10 cellular contexts compared by ENCODE assay signal in genomic region chr11:10317281-10317755, GRCh38. TPM values are rescaled to one million over a fixed set of nuclear protein-coding genes. Genes with fewer than 3 reads are reported as not detected.
DNase-seq lines count a peak whose midpoint lies in the region; ATAC-seq, FAIRE-seq and TF ChIP-seq lines count a peak whose summit lies in the region.
"Had no signal": no experiment of that assay in that cellular context is flagged by ENCODE, and none has a peak within 500 bp of the region (broad histone marks: within the 10 kb centered on the region; RNA-seq: fewer than 3 reads in every experiment).

No MANE protein-coding gene starts in this region.

- BruUV-seq in OCI-LY7 (replicated peaks; lab: Mats Ljungman, UMichigan): TSS peak; percentile 82

- H3K4me3 Mint-ChIP-seq in activated T-cell treated with anti-CD3 and anti-CD28 coated beads, Interleukin-2, amount 50 U/mL, for 4 hours: no peak overlapping the region

- no peaks in the 10 kb centered on the region; the same call in 1 of the 2 replicates for H3K79me2 ChIP-seq in OCI-LY7 (ENCODE audit: insufficient read depth, low read depth, low read length)

- no peak for TF ChIP-seq EP300 in tibial nerve (IDR thresholded peaks at IDR 0.05)

- DNase-seq in OCI-LY7 (ENCODE audit: low spot score) (peak; percentile 43), D721Med (ENCODE audit: insufficient read length, low spot score) (no peak), T-helper 2 cell (no peak), tibial nerve (ENCODE audit: low spot score in 2 of 2) (no peak)
- DNase-seq in activated T-cell treated with anti-CD3 and anti-CD28 coated beads, Interleukin-2, amount 50 U/mL, for 4 hours: no peak
- DNase-seq: aorta, NCI-H82 had no signal

- peaks cover 87% of the 10 kb centered on the region for H3K4me1 ChIP-seq in OCI-LY7 (ENCODE audit: insufficient read depth, low read length, poor library complexity, severe bottlenecking)
- peaks cover 15% of the 10 kb centered on the region for H3K4me1 ChIP-seq in neuron (ENCODE audit: insufficient read depth, low read length)
- peaks cover 0 to 38% (median 4%) of the 10 kb centered on the region in 4 donors for H3K4me1 ChIP-seq in tibial nerve

- no peak for FAIRE-seq in D721Med (lab: Jason Lieb, UNC)

- peak overlapping the region; percentile 94 for H3K27ac ChIP-seq in OCI-LY7 (ENCODE audit: low read depth, low read length, poor library complexity, severe bottlenecking)
- H3K27ac ChIP-seq in tibial nerve: peak overlapping the region in 2 of 4 donors; percentile 46 to 54

- TF ChIP-seq POLR2A in tibial nerve (IDR thresholded peaks at IDR 0.05): no peak

- H3K9me3 Mint-ChIP-seq in activated T-cell treated with anti-CD3 and anti-CD28 coated beads, Interleukin-2, amount 50 U/mL, for 4 hours: no peaks in the 10 kb centered on the region

- no peaks in the 10 kb centered on the region for H3K9me2 ChIP-seq in OCI-LY7 (ENCODE audit: insufficient read depth, low read length)

- H3K27me3 Mint-ChIP-seq in activated T-cell treated with anti-CD3 and anti-CD28 coated beads, Interleukin-2, amount 50 U/mL, for 4 hours (ENCODE audit: low read depth): peaks cover 11% of the 10 kb centered on the region

- peaks cover under 1% of the 10 kb centered on the region for H3K4me1 Mint-ChIP-seq in activated T-cell treated with anti-CD3 and anti-CD28 coated beads, Interleukin-2, amount 50 U/mL, for 4 hours (ENCODE audit: low read depth)

- 50 to 56% methylated on average over 4 of the region's 4 CpGs for WGBS in tibial nerve, 2 donors

- no peaks in the 10 kb centered on the region; the same call in 1 of the 2 replicates for H3K9me3 ChIP-seq in OCI-LY7 (ENCODE audit: low read length)
- H3K9me3 ChIP-seq in neuron (ENCODE audit: low read length): no peaks in the 10 kb centered on the region
- H3K9me3 ChIP-seq in tibial nerve: no peaks in the 10 kb centered on the region

- H3K36me3 ChIP-seq in OCI-LY7 (ENCODE audit: insufficient read depth, low read length) (no peaks in the 10 kb centered on the region), neuron (ENCODE audit: insufficient read depth, low read length) (no peaks in the 10 kb centered on the region), tibial nerve (no peaks in the 10 kb centered on the region)

- peak; percentile 30 for ATAC-seq in GM18868 (IDR thresholded peaks at IDR 0.05; ENCODE audit: unreplicated experiment)
- ATAC-seq in HG02610 (IDR thresholded peaks at IDR 0.05; ENCODE audit: unreplicated experiment): peak; percentile 26
- no peak for ATAC-seq in activated T-cell treated with anti-CD3 and anti-CD28 coated beads, Interleukin-2, amount 50 U/mL, for 4 hours

- H3K4me3 ChIP-seq in OCI-LY7 (ENCODE audit: low read depth, low read length, poor library complexity, severe bottlenecking) (peak overlapping the region; percentile 47), neuron (ENCODE audit: low read length) (peak overlapping the region; percentile 4), tibial nerve (no peak overlapping the region)

- H3K4me2 ChIP-seq in OCI-LY7 (ENCODE audit: low read length): peak overlapping the region; percentile 61

- H3K27me3 ChIP-seq in neuron (ENCODE audit: insufficient read depth, low read length) (no peaks in the 10 kb centered on the region), tibial nerve (no peaks in the 10 kb centered on the region)

- peak overlapping the region; percentile 83 for H2AFZ ChIP-seq in OCI-LY7 (ENCODE audit: low read length)
- peak overlapping the region; percentile 79 for H2AFZ ChIP-seq in neuron (ENCODE audit: low read depth, low read length)

- CTCF ChIA-PET in OCI-LY7 (lab: Charles Lee; ENCODE audit: unreplicated experiment): interaction anchor here (0.5 to 2.0 kb wide), 3 partner anchors 8 to 406 kb away, joined by 3 to 4 read pairs (median 4); no protein-coding TSS in a partner anchor

- H3K36me3 Mint-ChIP-seq in activated T-cell treated with anti-CD3 and anti-CD28 coated beads, Interleukin-2, amount 50 U/mL, for 4 hours (ENCODE audit: insufficient read depth): no peaks in the 10 kb centered on the region

- POLR2A ChIA-PET in OCI-LY7 (lab: Charles Lee): interaction anchor here (1.1 to 2.2 kb wide), 5 partner anchors 8 to 810 kb away, joined by 3 to 23 read pairs (median 8); no protein-coding TSS in a partner anchor

- intact Hi-C loops in OCI-LY7 (cut with micrococcal nuclease; ENCODE audit: unreplicated experiment): loop anchor here (5.0 to 10.0 kb wide), 5 partner anchors 140 to 933 kb away; partner anchors contain the start of genes AMPD3, IPO7 and ZBED5

- TF ChIP-seq CTCF in OCI-LY7 (conservative IDR thresholded peaks at IDR 0.05; ENCODE audit: low read length) (no peak), D721Med (IDR thresholded peaks at IDR 0.05; ENCODE audit: insufficient read depth, missing control alignments) (no peak), tibial nerve (IDR thresholded peaks at IDR 0.05) (no peak)

- no peaks in the 10 kb centered on the region for H4K20me1 ChIP-seq in OCI-LY7 (ENCODE audit: insufficient read depth, low read length)

RNA-seq across cellular contexts. Expression of gene ADM, which starts 12.4 kb away (rescaled TPM):
- total RNA-seq in OCI-LY7 (2014; rRNA removed; shearing (Covaris generic)): 4.9 and 5.9 TPM in 2 replicates
- 0.20 and 0.46 TPM in 2 replicates for total RNA-seq in OCI-LY7 (2022)
- total RNA-seq in tibial nerve: 100 to 1,000 TPM; 123 to 420 (median 197) TPM
- total RNA-seq in activated T-cell treated with anti-CD3 and anti-CD28 coated beads, Interleukin-2, amount 50 U/mL, for 4 hours: under 1 TPM in 2 of 3 donors, not detected in 1; 0.43 TPM

RNA-seq across cellular contexts. Expression of gene SBF2, which starts 23.3 kb away (rescaled TPM):
- 12.4 and 14.3 TPM in 2 replicates for total RNA-seq in OCI-LY7 (2014; rRNA removed; shearing (Covaris generic))
- total RNA-seq in OCI-LY7 (2022) (12.9 and 15.2 TPM in 2 replicates), tibial nerve (100 to 1,000 TPM in 1 of 4 donors, 10 to 100 TPM in 3; 75.0 to 104 (median 86.9) TPM)
- 1 to 10 TPM; 3.0 to 6.9 (median 3.5) TPM for total RNA-seq in activated T-cell treated with anti-CD3 and anti-CD28 coated beads, Interleukin-2, amount 50 U/mL, for 4 hours

Comparison
In these comparisons a context has a peak if more than half of its experiments do, and no peak if none do; other contexts are left out.
1. ATAC-seq: peak in GM18868 (single experiment) and HG02610 (single experiment); none in activated T-cell treated with anti-CD3 and anti-CD28 coated beads, Interleukin-2, amount 50 U/mL, for 4 hours (0 of 2).
2. H3K4me3 ChIP-seq: peak in OCI-LY7 (single experiment) and neuron (single experiment); none in tibial nerve (0 of 4).
3. RNA of gene ADM, which starts 12.4 kb away (total RNA-seq): 123 to 420 TPM in tibial nerve; 0.20 to 5.9 TPM in OCI-LY7 and 0.43 TPM in activated T-cell treated with anti-CD3 and anti-CD28 coated beads, Interleukin-2, amount 50 U/mL, for 4 hours; every median in the first group is over 10 times any median in the second.
4. RNA of gene SBF2, which starts 23.3 kb away (total RNA-seq): 75.0 to 104 TPM in tibial nerve; 12.4 to 15.2 TPM in OCI-LY7 and 3.0 to 6.9 TPM in activated T-cell treated with anti-CD3 and anti-CD28 coated beads, Interleukin-2, amount 50 U/mL, for 4 hours; every median in the first group is over 4 times any median in the second.